14 cellular contexts compared by ENCODE assay signal in genomic region chr9:72857632-72858011, GRCh38.
DNase-seq lines count a peak whose midpoint lies in the region; ATAC-seq, FAIRE-seq and TF ChIP-seq lines count a peak whose summit lies in the region.
"Had no signal": no experiment of that assay in that cellular context is flagged by ENCODE, and none has a peak within 500 bp of the region (broad histone marks: within the 10 kb centered on the region; RNA-seq: fewer than 3 reads in every experiment).

No MANE protein-coding gene starts in this region.

- 81% methylated on average over 2 of the region's 2 CpGs for WGBS in K562 (ENCODE audit: insufficient coverage, low coverage, missing lambda C conversion rate)
- WGBS in mesendoderm (ENCODE audit: extremely low coverage, insufficient coverage, low lambda C conversion rate) = no CpG with 5 or more reads among the region's 2 CpGs
- 81 to 88% methylated on average over 2 of the region's 2 CpGs for WGBS in thyroid gland, 2 donors

- H3K4me3 ChIP-seq in KMS-11 (IDR thresholded peaks at IDR 0.05; ENCODE audit: insufficient read depth, low read depth, low read length) (no peak overlapping the region), K562 (no peak overlapping the region), mesendoderm (ENCODE audit: low read length) (no peak overlapping the region), thyroid gland (replicated peaks in 1 of 3) (no peak overlapping the region), Caco-2 (ENCODE audit: low read depth, low read length) (no peak overlapping the region)

- no peaks in the 10 kb centered on the region for H3K27me3 ChIP-seq in KMS-11 (ENCODE audit: insufficient read depth, low read depth)
- H3K27me3 ChIP-seq in K562 (ENCODE audit: control insufficient read depth in 2 of 2, insufficient read depth in 2 of 2, low read length in 2 of 2) = no peaks in the 10 kb centered on the region
- no peaks in the 10 kb centered on the region for H3K27me3 ChIP-seq in mesendoderm (ENCODE audit: insufficient read depth, low read length, poor library complexity)
- H3K27me3 ChIP-seq in thyroid gland = no peaks in the 10 kb centered on the region
- no peaks in the 10 kb centered on the region for H3K27me3 ChIP-seq in Caco-2 (replicated peaks; ENCODE audit: control insufficient read depth, insufficient read depth, low read length)

- H3K27ac ChIP-seq in KMS-11 (no peak overlapping the region), K562 (ENCODE audit: extremely low read depth, low read depth, low read length) (peak overlapping the region; percentile 86), mesendoderm (ENCODE audit: low read depth, low read length) (no peak overlapping the region), thyroid gland (peak overlapping the region; percentile 25 to 52 (median 34))
- H3K27ac ChIP-seq: VCaP had no signal

- no peak overlapping the region for H3K27ac Mint-ChIP-seq in naive thymus-derived CD8-positive, alpha-beta T cell
- no peak overlapping the region for H3K27ac Mint-ChIP-seq in Caco-2 (ENCODE audit: unreplicated experiment)
- H3K27ac Mint-ChIP-seq: activated CD4-positive, alpha-beta memory T cell treated with anti-CD3 and anti-CD28 coated beads for 36 hours; B cell; T-helper 1 cell treated with Interleukin-12 subunit alpha and Interleukin-12 subunit beta and Interleukin-4 antibody, amounts not matched to agents 30 μg/mL and 1 μg/mL, for 36 hours had no signal

- no peak overlapping the region for H2AK5ac ChIP-seq in mesendoderm (ENCODE audit: low read length)

- no peak overlapping the region for H4K5ac ChIP-seq in mesendoderm (ENCODE audit: low read length)

- H3K9me3 ChIP-seq in K562 (replicated peaks; ENCODE audit: control insufficient read depth, insufficient read depth, low read depth, low read length) = no peaks in the 10 kb centered on the region
- H3K9me3 ChIP-seq in thyroid gland = no peaks in the 10 kb centered on the region
- H3K9me3 ChIP-seq in Caco-2 = no peaks in the 10 kb centered on the region

- H3K79me1 ChIP-seq in mesendoderm (ENCODE audit: low read length) = no peaks in the 10 kb centered on the region

- H3K36me3 ChIP-seq in KMS-11 (ENCODE audit: insufficient read depth) (no peaks in the 10 kb centered on the region), K562 (ENCODE audit: control insufficient read depth, insufficient read depth, low read length) (no peaks in the 10 kb centered on the region), mesendoderm (ENCODE audit: control insufficient read depth, insufficient read depth, low read length) (no peaks in the 10 kb centered on the region), thyroid gland (no peaks in the 10 kb centered on the region), Caco-2 (ENCODE audit: control insufficient read depth, insufficient read depth, low read length) (no peaks in the 10 kb centered on the region)

- H3K36me3 Mint-ChIP-seq in naive thymus-derived CD8-positive, alpha-beta T cell = no peaks in the 10 kb centered on the region
- no peaks in the 10 kb centered on the region for H3K36me3 Mint-ChIP-seq in Caco-2 (ENCODE audit: insufficient read depth, unreplicated experiment)
- H3K36me3 Mint-ChIP-seq: activated CD4-positive, alpha-beta memory T cell treated with anti-CD3 and anti-CD28 coated beads for 36 hours had no signal

- H2BK120ac ChIP-seq in mesendoderm (ENCODE audit: low read depth, low read length) = peak overlapping the region; percentile 17

- H3K9me1 ChIP-seq in K562 (ENCODE audit: control insufficient read depth, insufficient read depth, low read length) = no peaks in the 10 kb centered on the region

- no TSS peak for BruUV-seq in K562 (replicated peaks; lab: Mats Ljungman, UMichigan)
- BruUV-seq in Caco-2 (replicated peaks; lab: Mats Ljungman, UMichigan) = no TSS peak

- TF ChIP-seq POLR2A in K562 (conservative IDR thresholded peaks at IDR 0.05) (no peak), thyroid gland (IDR thresholded peaks at IDR 0.05) (no peak)

- no peak overlapping the region for H3K4me3 Mint-ChIP-seq in naive thymus-derived CD8-positive, alpha-beta T cell
- no peak overlapping the region for H3K4me3 Mint-ChIP-seq in Caco-2 (ENCODE audit: unreplicated experiment)
- H3K4me3 Mint-ChIP-seq: activated CD4-positive, alpha-beta memory T cell treated with anti-CD3 and anti-CD28 coated beads for 36 hours; B cell; T-helper 1 cell treated with Interleukin-12 subunit alpha and Interleukin-12 subunit beta and Interleukin-4 antibody, amounts not matched to agents 30 μg/mL and 1 μg/mL, for 36 hours had no signal

- TF ChIP-seq RAD21 in K562 (CRISPR knock-in tag; conservative IDR thresholded peaks at IDR 0.05 in 1 of 2, IDR thresholded peaks at IDR 0.05 in 1 of 2) = no peak

- H3K18ac ChIP-seq in mesendoderm (ENCODE audit: low read length) = no peak overlapping the region

- H3K4me2 ChIP-seq in KMS-11 = peak overlapping the region; percentile 7; the same call in 1 of the 2 replicates
- H3K4me2 ChIP-seq in K562 (ENCODE audit: insufficient read depth, low read length) = 0 out of 2 replicates have a peak overlapping the region, but pooled peaks have one; percentile 18
- no peak overlapping the region for H3K4me2 ChIP-seq in mesendoderm (ENCODE audit: low read length)

- intact Hi-C loops in K562 (cut with micrococcal nuclease) = loop anchor here (5.0 kb wide), 3 partner anchors 105 to 325 kb away; no protein-coding TSS in a partner anchor
- intact Hi-C loops in thyroid gland (cut with DNase I) = loop anchor here (5.0 to 10.0 kb wide), 3 partner anchors 165 to 327 kb away; no protein-coding TSS in a partner anchor
- intact Hi-C loops in Caco-2 (cut with micrococcal nuclease; ENCODE audit: unreplicated experiment) = loop anchor here (1.0 to 5.0 kb wide), 4 partner anchors 105 to 325 kb away; no protein-coding TSS in a partner anchor

- DNase-seq in K562 (ENCODE audit: extremely low read depth in 1 of 4, low spot score in 3 of 4) = no peak
- peak; percentile 34 for DNase-seq in mesendoderm
- no peak for DNase-seq in thyroid gland
- DNase-seq in naive thymus-derived CD8-positive, alpha-beta T cell = no peak
- DNase-seq in activated effector memory CD4-positive, alpha-beta T cell treated with Interleukin-2 at 50 U/mL for 16 hours = no peak
- DNase-seq in Caco-2 = no peak
- DNase-seq: activated CD4-positive, alpha-beta memory T cell treated with anti-CD3 and anti-CD28 coated beads for 36 hours; activated naive CD4-positive, alpha-beta T cell treated with Interleukin-2 at 50 U/mL for 16 hours had no signal

- H3K4ac ChIP-seq in mesendoderm (ENCODE audit: low read depth, low read length) = no peak overlapping the region

- H3K4me1 ChIP-seq in KMS-11 (ENCODE audit: low read depth, poor library complexity, severe bottlenecking) (peaks cover 13% of the 10 kb centered on the region), K562 (replicated peaks in 1 of 2; ENCODE audit: control insufficient read depth in 2 of 2, insufficient read depth in 2 of 2, low read length in 2 of 2) (peaks cover 0 to 18% of the 10 kb centered on the region in 2 experiments; a peak in 4 of 5 replicates), mesendoderm (ENCODE audit: control insufficient read depth, low read depth, low read length) (peaks cover 3% of the 10 kb centered on the region), thyroid gland (peaks cover 14 to 16% of the 10 kb centered on the region in 2 donors), Caco-2 (no peaks in the 10 kb centered on the region)

- H2BK5ac ChIP-seq in mesendoderm (ENCODE audit: low read length) = no peak overlapping the region

- peaks cover 0 to 2% (median 0%) of the 10 kb centered on the region in 5 donors for H3K27me3 Mint-ChIP-seq in naive thymus-derived CD8-positive, alpha-beta T cell
- H3K27me3 Mint-ChIP-seq in Caco-2 (ENCODE audit: insufficient read depth, unreplicated experiment) = no peaks in the 10 kb centered on the region
- H3K27me3 Mint-ChIP-seq: activated CD4-positive, alpha-beta memory T cell treated with anti-CD3 and anti-CD28 coated beads for 36 hours; B cell had no signal

- no peak overlapping the region for H2BK15ac ChIP-seq in mesendoderm (replicated peaks; ENCODE audit: low read depth)

- no peak overlapping the region for H3K23ac ChIP-seq in mesendoderm (ENCODE audit: low read length)

- no peaks in the 10 kb centered on the region for H3K9me3 Mint-ChIP-seq in naive thymus-derived CD8-positive, alpha-beta T cell
- no peaks in the 10 kb centered on the region for H3K9me3 Mint-ChIP-seq in Caco-2 (ENCODE audit: unreplicated experiment)
- H3K9me3 Mint-ChIP-seq: activated CD4-positive, alpha-beta memory T cell treated with anti-CD3 and anti-CD28 coated beads for 36 hours; T-helper 1 cell treated with Interleukin-12 subunit alpha and Interleukin-12 subunit beta and Interleukin-4 antibody, amounts not matched to agents 30 μg/mL and 1 μg/mL, for 36 hours had no signal

- TF ChIP-seq CTCF in KMS-11 (conservative IDR thresholded peaks at IDR 0.05; ENCODE audit: low read depth, low read length) (no peak), K562 (IDR thresholded peaks at IDR 0.05 in 2 of 3, conservative IDR thresholded peaks at IDR 0.05 in 1 of 3; ENCODE audit: insufficient read depth in 2 of 3, low read depth in 1 of 3, low read length in 3 of 3) (no peak), thyroid gland (IDR thresholded peaks at IDR 0.05) (no peak), Caco-2 (IDR thresholded peaks at IDR 0.05; ENCODE audit: insufficient read depth in 1 of 2, low read depth in 1 of 2, low read length in 1 of 2, severe bottlenecking in 1 of 2, unreplicated experiment in 1 of 2) (no peak)

- POLR2A ChIA-PET in K562 (lab: Yijun Ruan, JAX) (interaction anchor here (0.6 to 1.3 kb wide), 4 partner anchors 220 to 579 kb away, joined by 3 to 5 read pairs (median 4); partner anchors contain the start of gene ANXA1), Caco-2 (lab: Charles Lee) (no interaction called here)
- POLR2A ChIA-PET in naive thymus-derived CD8-positive, alpha-beta T cell (lab: Charles Lee) = no interaction called here

- H2AFZ ChIP-seq in KMS-11 (ENCODE audit: low read depth) = peak overlapping the region; percentile 20; the same call in 1 of the 2 replicates
- H2AFZ ChIP-seq in K562 (ENCODE audit: low read depth, low read length) = peak overlapping the region; percentile 90

- H3K79me2 ChIP-seq in KMS-11 (ENCODE audit: insufficient read depth, low read depth) = no peaks in the 10 kb centered on the region
- no peaks in the 10 kb centered on the region for H3K79me2 ChIP-seq in K562 (ENCODE audit: control insufficient read depth, insufficient read depth, low read length)
- no peaks in the 10 kb centered on the region for H3K79me2 ChIP-seq in mesendoderm (ENCODE audit: control insufficient read depth, insufficient read depth, low read length)

- H4K20me1 ChIP-seq in KMS-11 (ENCODE audit: insufficient read depth) (no peaks in the 10 kb centered on the region), K562 (replicated peaks; ENCODE audit: control insufficient read depth, insufficient read depth, low read length) (no peaks in the 10 kb centered on the region)

- no peak overlapping the region for H4K8ac ChIP-seq in mesendoderm (ENCODE audit: low read depth, low read length)

- FAIRE-seq in K562 (lab: Jason Lieb, UNC) = no peak
- FAIRE-seq: keratinocyte had no signal

- CTCF ChIA-PET in K562 (lab: Yijun Ruan, JAX; ENCODE audit: low intra/inter-chr PET ratio) = interaction anchor here (0.9 kb wide), 1 partner anchor 14 kb away, joined by 5 read pairs; no protein-coding TSS in a partner anchor
- CTCF ChIA-PET in Caco-2 (lab: Charles Lee) = interaction anchor here (0.7 to 1.9 kb wide), 4 partner anchors 14 to 224 kb away, joined by 3 to 7 read pairs (median 6); no protein-coding TSS in a partner anchor

- H3K9ac ChIP-seq in KMS-11 (no peak overlapping the region), K562 (ENCODE audit: insufficient read depth in 1 of 2, low read depth in 2 of 2, low read length in 2 of 2) (peak overlapping the region in 1 of 2 experiments; percentile 17; a peak in 1 of 4 replicates), mesendoderm (ENCODE audit: low read length) (no peak overlapping the region)

- H3K56ac ChIP-seq in mesendoderm (ENCODE audit: low read length) = no peak overlapping the region

- no peak for TF ChIP-seq EP300 in K562 (IDR thresholded peaks at IDR 0.05; ENCODE audit: low read length)

- in situ Hi-C loops in K562 (cut with MboI) = loop anchor here (5.0 kb wide), 1 partner anchor 230 kb away; no protein-coding TSS in a partner anchor

- peak; percentile 16; the same call in 2 of the 3 replicates for ATAC-seq in K562
- ATAC-seq in naive thymus-derived CD8-positive, alpha-beta T cell = no peak
- no peak for ATAC-seq in HG02870 (IDR thresholded peaks at IDR 0.05; ENCODE audit: unreplicated experiment)

- peaks cover 0 to 2% (median 0%) of the 10 kb centered on the region in 4 donors for H3K4me1 Mint-ChIP-seq in naive thymus-derived CD8-positive, alpha-beta T cell
- H3K4me1 Mint-ChIP-seq in Caco-2 (ENCODE audit: low read depth, unreplicated experiment) = no peaks in the 10 kb centered on the region

Comparison
In these comparisons a context has a peak if more than half of its experiments do, and no peak if none do; other contexts are left out.
1. H3K27ac ChIP-seq: peak in K562 (single experiment) and thyroid gland (3 of 3); none in KMS-11 (single experiment) and mesendoderm (single experiment).